1 cellular context compared by ENCODE assay signal in genomic region chr3:131026321-131027151, GRCh38.
TF ChIP-seq lines count a peak whose summit lies in the region.

TSS of gene ASTE1 (minus strand) at chr3:131026825. CDS start at chr3:131025306, 1,519 bp downstream.
TSS of gene NEK11 (plus strand) at chr3:131026877. CDS start at chr3:131029709, 2,832 bp downstream.

TF ChIP-seq in K562, 482 proteins besides CTCF, POLR2A, EP300 and RAD21 (continued from another document and continues in another):
- TF ChIP-seq MLX (CRISPR knock-in tag; conservative IDR thresholded peaks at IDR 0.05) (no peak), KLF16 (IDR thresholded peaks at IDR 0.05) (no peak), ZNF311 (CRISPR knock-in tag; IDR thresholded peaks at IDR 0.05) (0 out of 2 replicates have a peak, but pooled peaks have one; percentile 17), NCOA1 (IDR thresholded peaks at IDR 0.05; ENCODE audit: low read depth) (no peak), CHCHD3 (CRISPR knock-in tag; IDR thresholded peaks at IDR 0.05) (no peak), E2F5 (CRISPR knock-in tag; IDR thresholded peaks at IDR 0.05) (no peak), SMARCC2 (IDR thresholded peaks at IDR 0.05; ENCODE audit: low read depth) (no peak), HINFP (tag; conservative IDR thresholded peaks at IDR 0.05; ENCODE audit: low read depth) (no peak), HDAC8 (tag; IDR thresholded peaks at IDR 0.05) (peak; percentile 32; the same call in 1 of the 2 replicates), TRIM25 (IDR thresholded peaks at IDR 0.05; ENCODE audit: borderline replicate concordance) (no peak), KLF13 (tag; IDR thresholded peaks at IDR 0.05; ENCODE audit: borderline replicate concordance, low read depth) (0 out of 2 replicates have a peak, but pooled peaks have one; percentile 29), ZNF224 (CRISPR knock-in tag; IDR thresholded peaks at IDR 0.05) (no peak), RHOXF2B (CRISPR knock-in tag; conservative IDR thresholded peaks at IDR 0.05) (no peak), ZNF407 (IDR thresholded peaks at IDR 0.05; ENCODE audit: low read depth) (no peak), ZNF398 (CRISPR knock-in tag; IDR thresholded peaks at IDR 0.05) (no peak), ZKSCAN1 (IDR thresholded peaks at IDR 0.05; ENCODE audit: low read depth, low read length) (no peak), BRCA1 (IDR thresholded peaks at IDR 0.05) (no peak), BRCA1 (CRISPR knock-in tag; IDR thresholded peaks at IDR 0.05) (no peak), REST (CRISPR knock-in tag; IDR thresholded peaks at IDR 0.05; ENCODE audit: low read depth) (no peak), EGR1 (conservative IDR thresholded peaks at IDR 0.05) (no peak), ARID3B (CRISPR knock-in tag; IDR thresholded peaks at IDR 0.05; ENCODE audit: borderline replicate concordance) (no peak), NFIC (IDR thresholded peaks at IDR 0.05) (0 out of 2 replicates have a peak, but pooled peaks have one; percentile 10), ZNF584 (CRISPR knock-in tag; IDR thresholded peaks at IDR 0.05; ENCODE audit: low read depth) (no peak), EZH2 (IDR thresholded peaks at IDR 0.05; ENCODE audit: borderline replicate concordance, low read depth, low read length) (no peak), HES1 (IDR thresholded peaks at IDR 0.05; ENCODE audit: low read depth) (no peak), FOXA3 (CRISPR knock-in tag; conservative IDR thresholded peaks at IDR 0.05 in 1 of 2, IDR thresholded peaks at IDR 0.05 in 1 of 2) (no peak), ZNF146 (CRISPR knock-in tag; IDR thresholded peaks at IDR 0.05; ENCODE audit: unreplicated experiment) (no peak), CREB1 (IDR thresholded peaks at IDR 0.05) (no peak), CREB1 (CRISPR knock-in tag; IDR thresholded peaks at IDR 0.05) (peak; percentile 42; the same call in 1 of the 2 replicates), ZNF766 (CRISPR knock-in tag; conservative IDR thresholded peaks at IDR 0.05) (peak; percentile 72), MCM7 (IDR thresholded peaks at IDR 0.05) (no peak), NKRF (IDR thresholded peaks at IDR 0.05; ENCODE audit: borderline replicate concordance) (peak; percentile 74)
